8 cellular contexts compared by ENCODE assay signal in genomic region chr4:47463235-47463956, GRCh38. TPM values are rescaled to one million over a fixed set of nuclear protein-coding genes. Genes with fewer than 3 reads are reported as not detected.
DNase-seq lines count a peak whose midpoint lies in the region; ATAC-seq and TF ChIP-seq lines count a peak whose summit lies in the region.

COMMD8 (minus strand) TSS chr4:47463702; CDS start chr4:47463651, 51 bp downstream.

- peak within 1 kb of the TSS; percentile 75 for H3K4me3 ChIP-seq in smooth muscle cell

- H3K4me2 ChIP-seq in smooth muscle cell, result peak within 1 kb of the TSS; percentile 93

- 1% methylated on average over 46 of the region's 51 CpGs for WGBS in smooth muscle cell (ENCODE audit: low lambda C conversion rate)

- peak within 1 kb of the TSS; percentile 48 for H3K9ac ChIP-seq in smooth muscle cell (ENCODE audit: low read depth)

- no peaks in the 10 kb centered on the region for H3K9me3 Mint-ChIP-seq in WTC11

- CTCF ChIA-PET in WTC11 (lab: Charles Lee), result interaction anchor here (0.8 to 1.3 kb wide), 7 partner anchors 18 to 373 kb away, joined by 3 to 21 read pairs (median 4); partner anchors contain the start of gene ATP10D

- peaks cover 6% of the 10 kb centered on the region for H3K4me1 ChIP-seq in smooth muscle cell (ENCODE audit: low read depth)

- no peaks in the 10 kb centered on the region for H3K36me3 Mint-ChIP-seq in WTC11

- peak within 1 kb of the TSS; percentile 93 for H3K27ac ChIP-seq in caudate nucleus (ENCODE audit: low read depth, low read length)
- no peak within 1 kb of the TSS for H3K27ac ChIP-seq in smooth muscle cell (ENCODE audit: low read depth)

- H3K27me3 ChIP-seq in smooth muscle cell (ENCODE audit: low read depth), result no peaks in the 10 kb centered on the region

- ATAC-seq in HG03196 (IDR thresholded peaks at IDR 0.05; ENCODE audit: unreplicated experiment) (peak; percentile 93), WTC11 (peak; percentile 95)

- H4K20me1 ChIP-seq in smooth muscle cell (ENCODE audit: low read depth), result no peaks in the 10 kb centered on the region

- peak; percentile 93 for TF ChIP-seq POLR2A in GM18951 (IDR thresholded peaks at IDR 0.05; ENCODE audit: extremely low read depth, insufficient read depth, insufficient read length)

- no peaks in the 10 kb centered on the region for H3K79me2 ChIP-seq in smooth muscle cell (ENCODE audit: low read depth)

- H3K27ac Mint-ChIP-seq in WTC11, result peak within 1 kb of the TSS; percentile 68

- peaks cover 18% of the 10 kb centered on the region for H3K4me1 Mint-ChIP-seq in WTC11

- TF ChIP-seq CTCF in AG09319 (IDR thresholded peaks at IDR 0.05; ENCODE audit: low read depth, low read length) (peak; percentile 27), WTC11 (IDR thresholded peaks at IDR 0.05) (no peak), smooth muscle cell (IDR thresholded peaks at IDR 0.05; ENCODE audit: borderline replicate concordance, insufficient read depth, poor library complexity, severe bottlenecking) (peak; percentile 18)

- no peaks in the 10 kb centered on the region for H3F3A ChIP-seq in smooth muscle cell (ENCODE audit: low read depth)

- peak within 1 kb of the TSS; percentile 89 for H3K4me3 Mint-ChIP-seq in WTC11

- DNase-seq in AG09319 (ENCODE audit: extremely low read depth, low read depth) (peak; percentile 89), NCI-H226 (peak; percentile 89), WTC11 (ENCODE audit: low spot score) (peak; percentile 99), caudate nucleus (lab: John Stamatoyannopoulos, UW) (peak; percentile 69 to 98 (median 94)), iPS-NIHi7 (ENCODE audit: extremely low spot score) (peak; percentile 93), smooth muscle cell (lab: John Stamatoyannopoulos, UW; ENCODE audit: unreplicated experiment) (peak; percentile 85)

- in situ Hi-C loops in GM18951 (cut with MboI; ENCODE audit: low sequenced_read_pairs, unreplicated experiment), result no loop called here

- peaks cover 16% of the 10 kb centered on the region for H3K36me3 ChIP-seq in smooth muscle cell (ENCODE audit: low read depth)

- POLR2A ChIA-PET in WTC11 (lab: Charles Lee), result interaction anchor here (1.1 kb wide), 1 partner anchor 22 kb away, joined by 10 read pairs; the partner anchor contains the start of gene ATP10D

- H3K9me3 ChIP-seq in smooth muscle cell (replicated peaks; ENCODE audit: low read depth), result no peaks in the 10 kb centered on the region

- peak within 1 kb of the TSS; percentile 94 for H2AFZ ChIP-seq in smooth muscle cell (ENCODE audit: low read depth)

- H3K27me3 Mint-ChIP-seq in WTC11 (ENCODE audit: low read depth), result peaks cover 6% of the 10 kb centered on the region; the same call in 1 of the 2 replicates

TF ChIP-seq in WTC11, 78 proteins besides CTCF, POLR2A, EP300 and RAD21 (continues in another document):
- TF ChIP-seq CBFB (CRISPR knock-in tag; IDR thresholded peaks at IDR 0.05; ENCODE audit: low read depth) (no peak), NFE2L1 (CRISPR knock-in tag; IDR thresholded peaks at IDR 0.05) (no peak; the same call in 1 of the 2 replicates), CDX4 (CRISPR knock-in tag; IDR thresholded peaks at IDR 0.05; ENCODE audit: borderline replicate concordance) (no peak), ATF3 (CRISPR knock-in tag; conservative IDR thresholded peaks at IDR 0.05) (no peak), ZNF317 (CRISPR knock-in tag; IDR thresholded peaks at IDR 0.05; ENCODE audit: borderline replicate concordance, low read depth) (no peak), NR1H2 (CRISPR knock-in tag; IDR thresholded peaks at IDR 0.05) (no peak), IRF2 (CRISPR knock-in tag; IDR thresholded peaks at IDR 0.05; ENCODE audit: borderline replicate concordance, low read depth) (no peak), ESRRA (CRISPR knock-in tag; IDR thresholded peaks at IDR 0.05; ENCODE audit: borderline replicate concordance) (no peak), NFATC4 (CRISPR knock-in tag; IDR thresholded peaks at IDR 0.05) (no peak), MYBL2 (CRISPR knock-in tag; IDR thresholded peaks at IDR 0.05) (peak; percentile 71; the same call in 1 of the 2 replicates), TCF7 (CRISPR knock-in tag; IDR thresholded peaks at IDR 0.05; ENCODE audit: low read depth) (no peak), FOXP4 (CRISPR knock-in tag; IDR thresholded peaks at IDR 0.05) (peak; percentile 21; the same call in 1 of the 2 replicates), RELA (CRISPR knock-in tag; IDR thresholded peaks at IDR 0.05; ENCODE audit: borderline replicate concordance) (no peak), ZNF396 (CRISPR knock-in tag; IDR thresholded peaks at IDR 0.05; ENCODE audit: borderline replicate concordance) (no peak), AFF4 (CRISPR knock-in tag; IDR thresholded peaks at IDR 0.05; ENCODE audit: borderline replicate concordance) (no peak), CREM (CRISPR knock-in tag; IDR thresholded peaks at IDR 0.05) (peak; percentile 35; the same call in 1 of the 2 replicates), ELF4 (CRISPR knock-in tag; IDR thresholded peaks at IDR 0.05; ENCODE audit: low read depth) (no peak), FOXJ3 (CRISPR knock-in tag; IDR thresholded peaks at IDR 0.05; ENCODE audit: borderline replicate concordance) (no peak), ERG (CRISPR knock-in tag; IDR thresholded peaks at IDR 0.05) (no peak), ZMAT4 (CRISPR knock-in tag; IDR thresholded peaks at IDR 0.05) (no peak)

RNA-seq across cellular contexts. Expression of gene COMMD8, which starts in this region (rescaled TPM):
- 7.1 to 8.1 TPM (median 8.1 TPM) in 3 replicates for total RNA-seq in WTC11 (2021)
- 35.5 and 51.9 TPM in 2 replicates for total RNA-seq in smooth muscle cell
- 29.0 and 38.5 TPM in 2 replicates for polyA plus RNA-seq in smooth muscle cell
